In the genomic region with DNA sequence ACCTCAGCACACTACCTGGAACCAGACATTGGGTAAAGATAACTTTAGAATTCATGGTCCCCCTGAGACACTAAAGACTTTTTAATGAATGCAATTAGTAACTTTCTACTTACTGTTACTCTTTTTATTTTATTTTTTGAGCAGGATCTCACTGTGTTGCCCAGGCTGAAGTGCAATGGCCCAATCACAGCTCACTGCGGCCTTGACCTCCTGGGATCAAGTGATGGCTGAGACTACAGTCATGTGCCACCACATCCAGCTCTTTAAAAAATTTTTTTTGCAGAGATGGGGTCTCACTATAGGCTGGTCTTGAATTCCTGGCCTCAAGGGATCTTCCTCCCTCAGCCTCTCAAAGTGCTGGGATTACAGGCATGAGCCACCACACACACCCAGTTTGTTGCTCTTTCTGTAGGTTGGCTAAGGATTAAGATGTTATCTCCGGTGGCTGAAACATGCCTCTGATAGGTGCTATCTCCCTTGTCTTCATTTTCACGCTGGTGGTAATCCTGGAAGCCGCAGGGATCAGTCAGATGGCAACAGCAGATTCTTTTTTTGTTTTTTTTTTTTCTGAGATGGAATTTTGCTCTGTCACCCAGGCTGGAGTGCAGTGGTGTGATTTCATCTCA, we compare ENCODE assay signal across 24 cellular contexts.
DNase-seq lines count a peak whose midpoint lies in the region; ATAC-seq, FAIRE-seq and TF ChIP-seq lines count a peak whose summit lies in the region.
"Had no signal": no experiment of that assay in that cellular context is flagged by ENCODE, and none has a peak within 500 bp of the region (broad histone marks: within the 10 kb centered on the region; RNA-seq: fewer than 3 reads in every experiment).

No MANE protein-coding gene starts in this region.

- POLR2A ChIA-PET in K562 (lab: Yijun Ruan, JAX) = no interaction called here
- POLR2A ChIA-PET in naive thymus-derived CD8-positive, alpha-beta T cell (lab: Charles Lee) = no interaction called here

- peaks cover 10% of the 10 kb centered on the region; the same call in 2 of the 3 replicates for H3K36me3 Mint-ChIP-seq in GM23338 (ENCODE audit: low read depth)
- no peaks in the 10 kb centered on the region for H3K36me3 Mint-ChIP-seq in activated T-cell treated with anti-CD3 and anti-CD28 coated beads, Interleukin-2, amount 50 U/mL, for 72 hours (ENCODE audit: insufficient read depth in 2 of 2)
- H3K36me3 Mint-ChIP-seq in naive thymus-derived CD8-positive, alpha-beta T cell = no peaks in the 10 kb centered on the region
- H3K36me3 Mint-ChIP-seq: CD4-positive, alpha-beta memory T cell had no signal

- H3K27me3 ChIP-seq in GM23338 (ENCODE audit: insufficient read depth) = no peaks in the 10 kb centered on the region
- no peaks in the 10 kb centered on the region; a peak in 1 of 5 replicates for H3K27me3 ChIP-seq in K562 (ENCODE audit: control insufficient read depth in 2 of 2, insufficient read depth in 2 of 2, low read length in 2 of 2)

- H3K9me3 Mint-ChIP-seq in GM23338 = no peaks in the 10 kb centered on the region
- no peaks in the 10 kb centered on the region for H3K9me3 Mint-ChIP-seq in activated T-cell treated with anti-CD3 and anti-CD28 coated beads, Interleukin-2, amount 50 U/mL, for 72 hours
- H3K9me3 Mint-ChIP-seq in naive thymus-derived CD8-positive, alpha-beta T cell = no peaks in the 10 kb centered on the region
- H3K9me3 Mint-ChIP-seq: CD4-positive, alpha-beta memory T cell had no signal

- H3K9me2 ChIP-seq in GM23338 (ENCODE audit: insufficient read depth) = no peaks in the 10 kb centered on the region

- no peak overlapping the region for H3K4me2 ChIP-seq in GM23338
- H3K4me2 ChIP-seq in K562 (ENCODE audit: insufficient read depth, low read length) = no peak overlapping the region

- no peak overlapping the region for H3K4me3 ChIP-seq in GM23338
- no peak overlapping the region for H3K4me3 ChIP-seq in K562
- H3K4me3 ChIP-seq in mesodermal cell (ENCODE audit: extremely low read depth, insufficient read depth, low read length, poor library complexity, severe bottlenecking) = no peak overlapping the region

- intact Hi-C loops in K562 (cut with micrococcal nuclease) = no loop called here

- ATAC-seq in GM23338 (no peak), K562 (no peak)
- no peak for ATAC-seq in activated T-cell treated with anti-CD3 and anti-CD28 coated beads, Interleukin-2, amount 50 U/mL, for 72 hours (replicated peaks in 1 of 2)
- ATAC-seq in naive thymus-derived CD8-positive, alpha-beta T cell = no peak

- CTCF ChIA-PET in K562 (lab: Yijun Ruan, JAX; ENCODE audit: low intra/inter-chr PET ratio) = no interaction called here

- no peaks in the 10 kb centered on the region for H3K9me3 ChIP-seq in K562 (replicated peaks; ENCODE audit: control insufficient read depth, insufficient read depth, low read depth, low read length)
- H3K9me3 ChIP-seq in mesodermal cell (ENCODE audit: control insufficient read depth, low read length) = no peaks in the 10 kb centered on the region
- H3K9me3 ChIP-seq: Caco-2 had no signal

- H2AFZ ChIP-seq in GM23338 (no peak overlapping the region), K562 (ENCODE audit: low read depth, low read length) (no peak overlapping the region)

- H4K20me1 ChIP-seq in GM23338 (replicated peaks; ENCODE audit: insufficient read depth) (peaks cover 44% of the 10 kb centered on the region), K562 (replicated peaks; ENCODE audit: control insufficient read depth, insufficient read depth, low read length) (no peaks in the 10 kb centered on the region)

- H3K79me2 ChIP-seq in GM23338 (replicated peaks; ENCODE audit: insufficient read depth) (peaks cover 96% of the 10 kb centered on the region), K562 (ENCODE audit: control insufficient read depth, insufficient read depth, low read length) (no peaks in the 10 kb centered on the region)

- peaks cover 19% of the 10 kb centered on the region for H3K27me3 Mint-ChIP-seq in GM23338 (ENCODE audit: insufficient read depth, low read depth, poor library complexity)
- H3K27me3 Mint-ChIP-seq in activated T-cell treated with anti-CD3 and anti-CD28 coated beads, Interleukin-2, amount 50 U/mL, for 72 hours (ENCODE audit: low read depth) = no peaks in the 10 kb centered on the region
- H3K27me3 Mint-ChIP-seq in naive thymus-derived CD8-positive, alpha-beta T cell = no peaks in the 10 kb centered on the region

- TF ChIP-seq EP300 in K562 (IDR thresholded peaks at IDR 0.05; ENCODE audit: low read length) = 0 out of 2 replicates have a peak, but pooled peaks have one; percentile 15

- H3K9me1 ChIP-seq in K562 (ENCODE audit: control insufficient read depth, insufficient read depth, low read length) = no peaks in the 10 kb centered on the region

- no peak overlapping the region for H3K9ac ChIP-seq in K562 (ENCODE audit: insufficient read depth in 1 of 2, low read depth in 2 of 2, low read length in 2 of 2)

- no peak overlapping the region for H3K4me3 Mint-ChIP-seq in GM23338
- no peak overlapping the region for H3K4me3 Mint-ChIP-seq in activated T-cell treated with anti-CD3 and anti-CD28 coated beads, Interleukin-2, amount 50 U/mL, for 72 hours
- no peak overlapping the region for H3K4me3 Mint-ChIP-seq in naive thymus-derived CD8-positive, alpha-beta T cell

- DNase-seq in GM23338 (ENCODE audit: low spot score) = no peak
- peak; percentile 59 for DNase-seq in NCI-H460 (ENCODE audit: extremely low read depth, low read depth)
- DNase-seq in K562 (ENCODE audit: extremely low read depth in 1 of 4, low spot score in 3 of 4) = no peak
- no peak for DNase-seq in activated T-cell treated with anti-CD3 and anti-CD28 coated beads, Interleukin-2, amount 50 U/mL, for 72 hours
- DNase-seq in GDM1 (lab: John Stamatoyannopoulos, UW) = no peak
- DNase-seq in naive thymus-derived CD8-positive, alpha-beta T cell = no peak
- no peak for DNase-seq in COLO668 (lab: John Stamatoyannopoulos, UW; ENCODE audit: unreplicated experiment)
- DNase-seq: C1 segment of cervical spinal cord; Caco-2; CD4-positive, alpha-beta memory T cell; GF-D8; GOT3; HCEC 1CT; Kasumi-1; NCI-H1092 treated with DMSO at 0.1 percent for 48 hours; NCI-H1436; NCI-H187; NCI-H524 treated with DMSO at 0.1 percent for 48 hours; NCI-H774; SHP77 had no signal

- no TSS peak for BruUV-seq in K562 (replicated peaks; lab: Mats Ljungman, UMichigan)

- no peak for TF ChIP-seq RAD21 in K562 (CRISPR knock-in tag; conservative IDR thresholded peaks at IDR 0.05 in 1 of 2, IDR thresholded peaks at IDR 0.05 in 1 of 2)

- no peak for TF ChIP-seq CTCF in GM23338 (conservative IDR thresholded peaks at IDR 0.05; ENCODE audit: low read depth in 2 of 2)
- TF ChIP-seq CTCF in K562 (IDR thresholded peaks at IDR 0.05 in 2 of 3, conservative IDR thresholded peaks at IDR 0.05 in 1 of 3; ENCODE audit: insufficient read depth in 2 of 3, low read depth in 1 of 3, low read length in 3 of 3) = no peak

- peaks cover 3% of the 10 kb centered on the region; the same call in 1 of the 2 replicates for H3F3A ChIP-seq in GM23338 (replicated peaks; ENCODE audit: low read depth)

- no peak for TF ChIP-seq POLR2A in K562 (conservative IDR thresholded peaks at IDR 0.05)

- peaks cover 82% of the 10 kb centered on the region for H3K4me1 Mint-ChIP-seq in GM23338
- H3K4me1 Mint-ChIP-seq in activated T-cell treated with anti-CD3 and anti-CD28 coated beads, Interleukin-2, amount 50 U/mL, for 72 hours (ENCODE audit: low read depth) = no peaks in the 10 kb centered on the region
- H3K4me1 Mint-ChIP-seq in naive thymus-derived CD8-positive, alpha-beta T cell = no peaks in the 10 kb centered on the region
- H3K4me1 Mint-ChIP-seq: CD4-positive, alpha-beta memory T cell had no signal

- H3K27ac ChIP-seq in GM23338 (ENCODE audit: low read depth) (peak overlapping the region; percentile 36; the same call in 1 of the 2 replicates), K562 (ENCODE audit: extremely low read depth, low read depth, low read length) (no peak overlapping the region), mesodermal cell (ENCODE audit: low read depth, low read length, severe bottlenecking) (peak overlapping the region; percentile 41)
- H3K27ac ChIP-seq: HL-60, RWPE1 had no signal

- H3K27ac Mint-ChIP-seq in GM23338 = peak overlapping the region; percentile 49; the same call in 1 of the 2 replicates
- H3K27ac Mint-ChIP-seq in activated T-cell treated with anti-CD3 and anti-CD28 coated beads, Interleukin-2, amount 50 U/mL, for 72 hours = no peak overlapping the region
- H3K27ac Mint-ChIP-seq in naive thymus-derived CD8-positive, alpha-beta T cell = no peak overlapping the region
- H3K27ac Mint-ChIP-seq: CD4-positive, alpha-beta memory T cell had no signal

- WGBS in K562 (ENCODE audit: insufficient coverage, low coverage, missing lambda C conversion rate) = 12% methylated on average over 4 of the region's 4 CpGs
- 85 to 100% methylated on average over 3 to 4 of the region's 4 CpGs for WGBS in mesodermal cell (ENCODE audit: insufficient coverage in 2 of 2), 2 experiments

- no peak for FAIRE-seq in K562 (lab: Jason Lieb, UNC)
- FAIRE-seq: GM12891 had no signal

- in situ Hi-C loops in K562 (cut with MboI) = no loop called here

- H3K4me1 ChIP-seq in GM23338 (ENCODE audit: insufficient read depth) (peaks cover 78% of the 10 kb centered on the region), K562 (replicated peaks in 1 of 2; ENCODE audit: control insufficient read depth in 2 of 2, insufficient read depth in 2 of 2, low read length in 2 of 2) (peaks cover 6 to 7% of the 10 kb centered on the region in 2 experiments; a peak in 4 of 5 replicates), mesodermal cell (ENCODE audit: control insufficient read depth, insufficient read depth, low read length, poor library complexity, severe bottlenecking) (peaks cover 20% of the 10 kb centered on the region)

- H3K36me3 ChIP-seq in GM23338 (ENCODE audit: insufficient read depth) (no peaks in the 10 kb centered on the region), K562 (ENCODE audit: control insufficient read depth, insufficient read depth, low read length) (no peaks in the 10 kb centered on the region), mesodermal cell (ENCODE audit: control insufficient read depth, insufficient read depth, low read length) (peaks cover 19% of the 10 kb centered on the region)

TF ChIP-seq in GM23338, 12 proteins besides CTCF, POLR2A, EP300 and RAD21 (continues in another document):
- TF ChIP-seq CREB1 (CRISPR knock-in tag; IDR thresholded peaks at IDR 0.05; ENCODE audit: low read depth) = no peak
- no peak for TF ChIP-seq JUNB (IDR thresholded peaks at IDR 0.05; ENCODE audit: unreplicated experiment)
- TF ChIP-seq ZNF331 (CRISPR knock-in tag; IDR thresholded peaks at IDR 0.05; ENCODE audit: low read depth) = no peak
- TF ChIP-seq EZH2 (IDR thresholded peaks at IDR 0.05; ENCODE audit: low read depth, unreplicated experiment) = no peak

TF ChIP-seq in K562, 482 proteins besides CTCF, POLR2A, EP300 and RAD21 (continues in another document):
- peak; percentile 31 for TF ChIP-seq CBFA2T3 (IDR thresholded peaks at IDR 0.05)
